In the genomic region with DNA sequence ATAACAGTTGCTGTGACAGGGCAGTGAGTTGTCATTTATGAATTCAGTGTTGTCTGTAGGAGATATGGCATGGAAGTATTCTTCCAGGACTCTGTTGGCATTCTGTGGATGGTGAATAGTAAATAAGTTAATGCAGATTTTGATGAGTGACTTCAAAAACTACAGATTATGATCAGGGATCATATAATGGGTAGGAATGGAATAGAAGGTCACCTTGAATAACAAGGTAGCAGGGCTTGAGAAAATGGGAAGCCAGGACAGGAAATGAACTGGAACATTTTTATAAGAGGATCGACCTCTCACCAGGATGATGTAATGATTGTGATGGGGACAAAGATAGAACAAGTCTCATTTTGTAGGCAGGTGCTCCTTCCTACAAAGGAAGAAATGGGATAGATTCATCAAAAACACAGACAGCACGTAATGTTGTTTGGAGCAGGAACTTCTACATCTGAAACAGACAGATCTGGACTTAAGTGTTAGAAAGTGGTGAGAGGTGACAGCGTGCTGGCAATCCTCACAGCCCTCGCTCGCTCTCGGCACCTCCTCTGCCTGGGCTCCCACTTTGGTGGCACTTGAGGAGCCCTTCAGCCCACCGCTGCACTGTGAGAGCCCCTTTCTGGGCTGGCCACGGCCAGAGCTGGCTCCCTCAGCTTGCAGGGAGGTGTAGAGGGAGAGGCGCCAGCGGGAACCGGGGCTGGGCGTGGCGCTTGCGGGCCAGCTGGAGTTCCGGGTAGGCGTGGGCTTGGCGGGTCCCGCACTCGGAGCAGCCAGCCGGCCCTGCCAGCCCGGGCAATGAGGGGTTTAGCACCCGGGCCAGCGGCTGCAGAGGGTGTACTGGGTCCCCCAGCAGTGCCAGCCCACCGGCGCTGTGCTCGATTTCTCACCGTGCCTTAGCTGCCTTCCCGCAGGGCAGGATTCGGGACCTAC, we compare ENCODE assay signal across 1 cellular context.
A peak's percentile ranks its signal among the peaks of the same experiment; 100 is the strongest.
TF ChIP-seq lines count a peak whose summit lies in the region.

No MANE protein-coding gene starts in this region.

TF ChIP-seq in K562, 482 proteins besides CTCF, POLR2A, EP300 and RAD21 (continued from another document):
- TF ChIP-seq, protein P1, sequence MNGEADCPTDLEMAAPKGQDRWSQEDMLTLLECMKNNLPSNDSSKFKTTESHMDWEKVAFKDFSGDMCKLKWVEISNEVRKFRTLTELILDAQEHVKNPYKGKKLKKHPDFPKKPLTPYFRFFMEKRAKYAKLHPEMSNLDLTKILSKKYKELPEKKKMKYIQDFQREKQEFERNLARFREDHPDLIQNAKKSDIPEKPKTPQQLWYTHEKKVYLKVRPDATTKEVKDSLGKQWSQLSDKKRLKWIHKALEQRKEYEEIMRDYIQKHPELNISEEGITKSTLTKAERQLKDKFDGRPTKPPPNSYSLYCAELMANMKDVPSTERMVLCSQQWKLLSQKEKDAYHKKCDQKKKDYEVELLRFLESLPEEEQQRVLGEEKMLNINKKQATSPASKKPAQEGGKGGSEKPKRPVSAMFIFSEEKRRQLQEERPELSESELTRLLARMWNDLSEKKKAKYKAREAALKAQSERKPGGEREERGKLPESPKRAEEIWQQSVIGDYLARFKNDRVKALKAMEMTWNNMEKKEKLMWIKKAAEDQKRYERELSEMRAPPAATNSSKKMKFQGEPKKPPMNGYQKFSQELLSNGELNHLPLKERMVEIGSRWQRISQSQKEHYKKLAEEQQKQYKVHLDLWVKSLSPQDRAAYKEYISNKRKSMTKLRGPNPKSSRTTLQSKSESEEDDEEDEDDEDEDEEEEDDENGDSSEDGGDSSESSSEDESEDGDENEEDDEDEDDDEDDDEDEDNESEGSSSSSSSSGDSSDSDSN (IDR thresholded peaks at IDR 0.05; ENCODE audit: borderline replicate concordance in 1 of 2, low read depth in 2 of 2, low read length in 2 of 2) = no peak
- TF ChIP-seq, protein P2, sequence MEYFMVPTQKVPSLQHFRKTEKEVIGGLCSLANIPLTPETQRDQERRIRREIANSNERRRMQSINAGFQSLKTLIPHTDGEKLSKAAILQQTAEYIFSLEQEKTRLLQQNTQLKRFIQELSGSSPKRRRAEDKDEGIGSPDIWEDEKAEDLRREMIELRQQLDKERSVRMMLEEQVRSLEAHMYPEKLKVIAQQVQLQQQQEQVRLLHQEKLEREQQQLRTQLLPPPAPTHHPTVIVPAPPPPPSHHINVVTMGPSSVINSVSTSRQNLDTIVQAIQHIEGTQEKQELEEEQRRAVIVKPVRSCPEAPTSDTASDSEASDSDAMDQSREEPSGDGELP (CRISPR knock-in tag; IDR thresholded peaks at IDR 0.05; ENCODE audit: borderline replicate concordance) = peak; percentile 79
- TF ChIP-seq ZNF699 (CRISPR knock-in tag; IDR thresholded peaks at IDR 0.05; ENCODE audit: insufficient replicate concordance) = no peak
- no peak for TF ChIP-seq POLR3A (IDR thresholded peaks at IDR 0.05; ENCODE audit: borderline replicate concordance, extremely low read depth, insufficient read depth, insufficient read length)
- TF ChIP-seq ARID2 (IDR thresholded peaks at IDR 0.05) = no peak
- TF ChIP-seq DDX20 (tag; IDR thresholded peaks at IDR 0.05; ENCODE audit: low read depth) = no peak
- no peak for TF ChIP-seq ZNF311 (CRISPR knock-in tag; IDR thresholded peaks at IDR 0.05)
- TF ChIP-seq WHSC1 (IDR thresholded peaks at IDR 0.05; ENCODE audit: low read length) = no peak
- TF ChIP-seq NRF1 (conservative IDR thresholded peaks at IDR 0.05 in 1 of 2, IDR thresholded peaks at IDR 0.05 in 1 of 2) = 0 out of 4 replicates have a peak, but pooled peaks of 1 of the 2 experiments have one; percentile 23
- no peak for TF ChIP-seq CEBPG (CRISPR knock-in tag; IDR thresholded peaks at IDR 0.05)
- TF ChIP-seq CEBPG (tag; conservative IDR thresholded peaks at IDR 0.05 in 1 of 2, IDR thresholded peaks at IDR 0.05 in 1 of 2) = peak in 1 of 2 experiments; percentile 40; a peak in 1 of 4 replicates
- no peak for TF ChIP-seq CC2D1A (IDR thresholded peaks at IDR 0.05)
- no peak for TF ChIP-seq PPARD (CRISPR knock-in tag; IDR thresholded peaks at IDR 0.05)
- TF ChIP-seq TSC22D4 (tag; IDR thresholded peaks at IDR 0.05) = no peak
- TF ChIP-seq, protein P3, sequence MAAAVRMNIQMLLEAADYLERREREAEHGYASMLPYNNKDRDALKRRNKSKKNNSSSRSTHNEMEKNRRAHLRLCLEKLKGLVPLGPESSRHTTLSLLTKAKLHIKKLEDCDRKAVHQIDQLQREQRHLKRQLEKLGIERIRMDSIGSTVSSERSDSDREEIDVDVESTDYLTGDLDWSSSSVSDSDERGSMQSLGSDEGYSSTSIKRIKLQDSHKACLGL (CRISPR knock-in tag; IDR thresholded peaks at IDR 0.05; ENCODE audit: borderline replicate concordance, poor library complexity, severe bottlenecking) = no peak
- TF ChIP-seq NFIC (IDR thresholded peaks at IDR 0.05) = no peak
- no peak for TF ChIP-seq ZC3H11A (IDR thresholded peaks at IDR 0.05; ENCODE audit: low read depth, low read length)
- TF ChIP-seq FOS (IDR thresholded peaks at IDR 0.05; ENCODE audit: extremely low read depth, insufficient read length) = no peak
- TF ChIP-seq, protein P4, sequence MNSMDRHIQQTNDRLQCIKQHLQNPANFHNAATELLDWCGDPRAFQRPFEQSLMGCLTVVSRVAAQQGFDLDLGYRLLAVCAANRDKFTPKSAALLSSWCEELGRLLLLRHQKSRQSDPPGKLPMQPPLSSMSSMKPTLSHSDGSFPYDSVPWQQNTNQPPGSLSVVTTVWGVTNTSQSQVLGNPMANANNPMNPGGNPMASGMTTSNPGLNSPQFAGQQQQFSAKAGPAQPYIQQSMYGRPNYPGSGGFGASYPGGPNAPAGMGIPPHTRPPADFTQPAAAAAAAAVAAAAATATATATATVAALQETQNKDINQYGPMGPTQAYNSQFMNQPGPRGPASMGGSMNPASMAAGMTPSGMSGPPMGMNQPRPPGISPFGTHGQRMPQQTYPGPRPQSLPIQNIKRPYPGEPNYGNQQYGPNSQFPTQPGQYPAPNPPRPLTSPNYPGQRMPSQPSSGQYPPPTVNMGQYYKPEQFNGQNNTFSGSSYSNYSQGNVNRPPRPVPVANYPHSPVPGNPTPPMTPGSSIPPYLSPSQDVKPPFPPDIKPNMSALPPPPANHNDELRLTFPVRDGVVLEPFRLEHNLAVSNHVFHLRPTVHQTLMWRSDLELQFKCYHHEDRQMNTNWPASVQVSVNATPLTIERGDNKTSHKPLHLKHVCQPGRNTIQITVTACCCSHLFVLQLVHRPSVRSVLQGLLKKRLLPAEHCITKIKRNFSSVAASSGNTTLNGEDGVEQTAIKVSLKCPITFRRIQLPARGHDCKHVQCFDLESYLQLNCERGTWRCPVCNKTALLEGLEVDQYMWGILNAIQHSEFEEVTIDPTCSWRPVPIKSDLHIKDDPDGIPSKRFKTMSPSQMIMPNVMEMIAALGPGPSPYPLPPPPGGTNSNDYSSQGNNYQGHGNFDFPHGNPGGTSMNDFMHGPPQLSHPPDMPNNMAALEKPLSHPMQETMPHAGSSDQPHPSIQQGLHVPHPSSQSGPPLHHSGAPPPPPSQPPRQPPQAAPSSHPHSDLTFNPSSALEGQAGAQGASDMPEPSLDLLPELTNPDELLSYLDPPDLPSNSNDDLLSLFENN (IDR thresholded peaks at IDR 0.05; ENCODE audit: low read depth in 2 of 2, low read length in 2 of 2) = no peak
- 0 out of 4 replicates have a peak, but pooled peaks of 1 of the 2 experiments have one; percentile 26 for TF ChIP-seq MAZ (CRISPR knock-in tag; conservative IDR thresholded peaks at IDR 0.05 in 1 of 2, IDR thresholded peaks at IDR 0.05 in 1 of 2)
- TF ChIP-seq, protein P5, sequence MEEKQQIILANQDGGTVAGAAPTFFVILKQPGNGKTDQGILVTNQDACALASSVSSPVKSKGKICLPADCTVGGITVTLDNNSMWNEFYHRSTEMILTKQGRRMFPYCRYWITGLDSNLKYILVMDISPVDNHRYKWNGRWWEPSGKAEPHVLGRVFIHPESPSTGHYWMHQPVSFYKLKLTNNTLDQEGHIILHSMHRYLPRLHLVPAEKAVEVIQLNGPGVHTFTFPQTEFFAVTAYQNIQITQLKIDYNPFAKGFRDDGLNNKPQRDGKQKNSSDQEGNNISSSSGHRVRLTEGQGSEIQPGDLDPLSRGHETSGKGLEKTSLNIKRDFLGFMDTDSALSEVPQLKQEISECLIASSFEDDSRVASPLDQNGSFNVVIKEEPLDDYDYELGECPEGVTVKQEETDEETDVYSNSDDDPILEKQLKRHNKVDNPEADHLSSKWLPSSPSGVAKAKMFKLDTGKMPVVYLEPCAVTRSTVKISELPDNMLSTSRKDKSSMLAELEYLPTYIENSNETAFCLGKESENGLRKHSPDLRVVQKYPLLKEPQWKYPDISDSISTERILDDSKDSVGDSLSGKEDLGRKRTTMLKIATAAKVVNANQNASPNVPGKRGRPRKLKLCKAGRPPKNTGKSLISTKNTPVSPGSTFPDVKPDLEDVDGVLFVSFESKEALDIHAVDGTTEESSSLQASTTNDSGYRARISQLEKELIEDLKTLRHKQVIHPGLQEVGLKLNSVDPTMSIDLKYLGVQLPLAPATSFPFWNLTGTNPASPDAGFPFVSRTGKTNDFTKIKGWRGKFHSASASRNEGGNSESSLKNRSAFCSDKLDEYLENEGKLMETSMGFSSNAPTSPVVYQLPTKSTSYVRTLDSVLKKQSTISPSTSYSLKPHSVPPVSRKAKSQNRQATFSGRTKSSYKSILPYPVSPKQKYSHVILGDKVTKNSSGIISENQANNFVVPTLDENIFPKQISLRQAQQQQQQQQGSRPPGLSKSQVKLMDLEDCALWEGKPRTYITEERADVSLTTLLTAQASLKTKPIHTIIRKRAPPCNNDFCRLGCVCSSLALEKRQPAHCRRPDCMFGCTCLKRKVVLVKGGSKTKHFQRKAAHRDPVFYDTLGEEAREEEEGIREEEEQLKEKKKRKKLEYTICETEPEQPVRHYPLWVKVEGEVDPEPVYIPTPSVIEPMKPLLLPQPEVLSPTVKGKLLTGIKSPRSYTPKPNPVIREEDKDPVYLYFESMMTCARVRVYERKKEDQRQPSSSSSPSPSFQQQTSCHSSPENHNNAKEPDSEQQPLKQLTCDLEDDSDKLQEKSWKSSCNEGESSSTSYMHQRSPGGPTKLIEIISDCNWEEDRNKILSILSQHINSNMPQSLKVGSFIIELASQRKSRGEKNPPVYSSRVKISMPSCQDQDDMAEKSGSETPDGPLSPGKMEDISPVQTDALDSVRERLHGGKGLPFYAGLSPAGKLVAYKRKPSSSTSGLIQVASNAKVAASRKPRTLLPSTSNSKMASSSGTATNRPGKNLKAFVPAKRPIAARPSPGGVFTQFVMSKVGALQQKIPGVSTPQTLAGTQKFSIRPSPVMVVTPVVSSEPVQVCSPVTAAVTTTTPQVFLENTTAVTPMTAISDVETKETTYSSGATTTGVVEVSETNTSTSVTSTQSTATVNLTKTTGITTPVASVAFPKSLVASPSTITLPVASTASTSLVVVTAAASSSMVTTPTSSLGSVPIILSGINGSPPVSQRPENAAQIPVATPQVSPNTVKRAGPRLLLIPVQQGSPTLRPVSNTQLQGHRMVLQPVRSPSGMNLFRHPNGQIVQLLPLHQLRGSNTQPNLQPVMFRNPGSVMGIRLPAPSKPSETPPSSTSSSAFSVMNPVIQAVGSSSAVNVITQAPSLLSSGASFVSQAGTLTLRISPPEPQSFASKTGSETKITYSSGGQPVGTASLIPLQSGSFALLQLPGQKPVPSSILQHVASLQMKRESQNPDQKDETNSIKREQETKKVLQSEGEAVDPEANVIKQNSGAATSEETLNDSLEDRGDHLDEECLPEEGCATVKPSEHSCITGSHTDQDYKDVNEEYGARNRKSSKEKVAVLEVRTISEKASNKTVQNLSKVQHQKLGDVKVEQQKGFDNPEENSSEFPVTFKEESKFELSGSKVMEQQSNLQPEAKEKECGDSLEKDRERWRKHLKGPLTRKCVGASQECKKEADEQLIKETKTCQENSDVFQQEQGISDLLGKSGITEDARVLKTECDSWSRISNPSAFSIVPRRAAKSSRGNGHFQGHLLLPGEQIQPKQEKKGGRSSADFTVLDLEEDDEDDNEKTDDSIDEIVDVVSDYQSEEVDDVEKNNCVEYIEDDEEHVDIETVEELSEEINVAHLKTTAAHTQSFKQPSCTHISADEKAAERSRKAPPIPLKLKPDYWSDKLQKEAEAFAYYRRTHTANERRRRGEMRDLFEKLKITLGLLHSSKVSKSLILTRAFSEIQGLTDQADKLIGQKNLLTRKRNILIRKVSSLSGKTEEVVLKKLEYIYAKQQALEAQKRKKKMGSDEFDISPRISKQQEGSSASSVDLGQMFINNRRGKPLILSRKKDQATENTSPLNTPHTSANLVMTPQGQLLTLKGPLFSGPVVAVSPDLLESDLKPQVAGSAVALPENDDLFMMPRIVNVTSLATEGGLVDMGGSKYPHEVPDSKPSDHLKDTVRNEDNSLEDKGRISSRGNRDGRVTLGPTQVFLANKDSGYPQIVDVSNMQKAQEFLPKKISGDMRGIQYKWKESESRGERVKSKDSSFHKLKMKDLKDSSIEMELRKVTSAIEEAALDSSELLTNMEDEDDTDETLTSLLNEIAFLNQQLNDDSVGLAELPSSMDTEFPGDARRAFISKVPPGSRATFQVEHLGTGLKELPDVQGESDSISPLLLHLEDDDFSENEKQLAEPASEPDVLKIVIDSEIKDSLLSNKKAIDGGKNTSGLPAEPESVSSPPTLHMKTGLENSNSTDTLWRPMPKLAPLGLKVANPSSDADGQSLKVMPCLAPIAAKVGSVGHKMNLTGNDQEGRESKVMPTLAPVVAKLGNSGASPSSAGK (IDR thresholded peaks at IDR 0.05) = 0 out of 2 replicates have a peak, but pooled peaks have one; percentile 13
- 0 out of 4 replicates have a peak, but pooled peaks of 1 of the 2 experiments have one; percentile 35 for TF ChIP-seq SIN3A (IDR thresholded peaks at IDR 0.05; ENCODE audit: borderline replicate concordance in 2 of 2, control insufficient read depth in 1 of 2, low read depth in 2 of 2, low read length in 2 of 2)
- TF ChIP-seq, protein P6, sequence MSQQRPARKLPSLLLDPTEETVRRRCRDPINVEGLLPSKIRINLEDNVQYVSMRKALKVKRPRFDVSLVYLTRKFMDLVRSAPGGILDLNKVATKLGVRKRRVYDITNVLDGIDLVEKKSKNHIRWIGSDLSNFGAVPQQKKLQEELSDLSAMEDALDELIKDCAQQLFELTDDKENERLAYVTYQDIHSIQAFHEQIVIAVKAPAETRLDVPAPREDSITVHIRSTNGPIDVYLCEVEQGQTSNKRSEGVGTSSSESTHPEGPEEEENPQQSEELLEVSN (IDR thresholded peaks at IDR 0.05; ENCODE audit: borderline replicate concordance in 1 of 2, extremely low read depth in 1 of 2, insufficient read depth in 1 of 2, insufficient read length in 1 of 2, low read depth in 1 of 2, low read length in 1 of 2, poor library complexity in 1 of 2, severe bottlenecking in 1 of 2) = peak in 1 of 2 experiments; percentile 21
- no peak for TF ChIP-seq NR1H2 (CRISPR knock-in tag; IDR thresholded peaks at IDR 0.05)
- TF ChIP-seq RFX1 (IDR thresholded peaks at IDR 0.05) = no peak
- no peak for TF ChIP-seq ILK (tag; IDR thresholded peaks at IDR 0.05; ENCODE audit: borderline replicate concordance, low read depth)
- peak; percentile 59; the same call in 1 of the 2 replicates for TF ChIP-seq ESRRA (IDR thresholded peaks at IDR 0.05; ENCODE audit: borderline replicate concordance, low read depth)
- TF ChIP-seq MTA2 (IDR thresholded peaks at IDR 0.05; ENCODE audit: low read depth) = no peak
- peak; percentile 60; the same call in 1 of the 2 replicates for TF ChIP-seq POLR2G (IDR thresholded peaks at IDR 0.05; ENCODE audit: low read depth, low read length)
- TF ChIP-seq YY1 (IDR thresholded peaks at IDR 0.05; ENCODE audit: borderline replicate concordance in 1 of 3, control insufficient read depth in 1 of 3, extremely low read depth in 1 of 3, insufficient read depth in 3 of 3, insufficient read length in 1 of 3, insufficient replicate concordance in 2 of 3, low read depth in 1 of 3, low read length in 2 of 3) = no peak
TF ChIP-seq in K562: peak in this region for 16.
